In genomic region chr16:21506857-21507456, GRCh38 we compare ENCODE assay signal across 8 cellular contexts.
DNase-seq lines count a peak whose midpoint lies in the region; ATAC-seq and TF ChIP-seq lines count a peak whose summit lies in the region.
"Not testable (repeated sequence)": the region's sequence is repeated elsewhere in the genome, so short reads cannot be mapped to it uniquely, and the experiment has no call there.

No MANE protein-coding gene starts in this region.

- not testable (repeated sequence) for H4K91ac ChIP-seq in H9 (ENCODE audit: insufficient read length, low read depth, low read length)

- H3K4me3 ChIP-seq in RWPE2 (ENCODE audit: severe bottlenecking); rectal smooth muscle tissue (ENCODE audit: low read length): not testable (repeated sequence)
- peak overlapping the region in 2 of 12 donors; percentile 6 to 49 for H3K4me3 ChIP-seq in heart left ventricle

- H2BK12ac ChIP-seq in H9 (ENCODE audit: insufficient read length, low read depth, low read length): not testable (repeated sequence)

- H2BK20ac ChIP-seq in H9 (ENCODE audit: low read depth, low read length, poor library complexity, severe bottlenecking): not testable (repeated sequence)

- WGBS in H9 (ENCODE audit: extremely low coverage, insufficient read length, low lambda C conversion rate): no CpG with 5 or more reads among the region's 23 CpGs
- 71 to 78% (median 72%) methylated on average over 18 to 23 of the region's 23 CpGs for WGBS in heart left ventricle, 4 donors

- not testable (repeated sequence) for H3K4me2 ChIP-seq in H9 (ENCODE audit: insufficient read depth, insufficient read length, low read length)

- not testable (repeated sequence) for H2BK120ac ChIP-seq in H9 (ENCODE audit: low read depth, low read length, poor library complexity, severe bottlenecking)

- H4K8ac ChIP-seq in H9 (replicated peaks; ENCODE audit: insufficient read length, low read depth, low read length): not testable (repeated sequence)

- not testable (repeated sequence) for H3K4me3 Mint-ChIP-seq in H9
- H3K4me3 Mint-ChIP-seq in activated T-helper 17 cell treated with anti-CD3 and anti-CD28 coated beads, Interleukin-2, amount 50 U/mL, for 72 hours: peak overlapping the region; percentile 86

- H4K20me1 ChIP-seq in H9 (ENCODE audit: control insufficient read depth, insufficient read depth, insufficient read length): not testable (repeated sequence)

- not testable (repeated sequence) for H3K23ac ChIP-seq in H9 (ENCODE audit: insufficient read length, low read depth, low read length)

- not testable (repeated sequence) for H3K27me3 Mint-ChIP-seq in H9 (ENCODE audit: low read depth); activated T-helper 17 cell treated with anti-CD3 and anti-CD28 coated beads, Interleukin-2, amount 50 U/mL, for 72 hours

- not testable (repeated sequence) for H2AK5ac ChIP-seq in H9 (ENCODE audit: insufficient read length, low read length)

- H3K36me3 ChIP-seq in RWPE2 (ENCODE audit: low read depth): peaks cover 43% of the 10 kb centered on the region
- peaks cover 0 to 14% (median 0%) of the 10 kb centered on the region in 9 donors for H3K36me3 ChIP-seq in heart left ventricle
- not testable (repeated sequence) for H3K36me3 ChIP-seq in rectal smooth muscle tissue (ENCODE audit: control insufficient read depth, insufficient read depth, low read length)

- H3K56ac ChIP-seq in H9 (ENCODE audit: insufficient read length, low read depth, low read length): not testable (repeated sequence)

- H3K9me3 ChIP-seq in H9 (ENCODE audit: control insufficient read depth, low read depth, low read length); RWPE2 (ENCODE audit: severe bottlenecking); heart left ventricle: not testable (repeated sequence)

- H3K79me2 ChIP-seq in H9 (ENCODE audit: insufficient read depth, low read length): peaks cover 42% of the 10 kb centered on the region

- H3K4me1 Mint-ChIP-seq in H9: peaks cover 55% of the 10 kb centered on the region in 2 experiments
- H3K4me1 Mint-ChIP-seq in activated T-helper 17 cell treated with anti-CD3 and anti-CD28 coated beads, Interleukin-2, amount 50 U/mL, for 72 hours: peaks cover 55% of the 10 kb centered on the region

- H3K4ac ChIP-seq in H9 (ENCODE audit: low read depth, low read length): not testable (repeated sequence)

- not testable (repeated sequence) for H3T11ph ChIP-seq in H9 (ENCODE audit: low read length)

- peak overlapping the region in 2 of 3 experiments; percentile 44 to 82; a peak in 2 of 7 replicates for H3K27ac Mint-ChIP-seq in H9
- H3K27ac Mint-ChIP-seq in activated T-helper 17 cell treated with anti-CD3 and anti-CD28 coated beads, Interleukin-2, amount 50 U/mL, for 72 hours: peak overlapping the region; percentile 95

- DNase-seq in AML-193 (lab: John Stamatoyannopoulos, UW) (peak; percentile 76 to 77), H9 (peak; percentile 31), RWPE2 (ENCODE audit: low spot score) (peak; percentile 65), heart left ventricle (peak in 4 of 5 donors; percentile 41 to 75 (median 58))

- not testable (repeated sequence) for H3K23me2 ChIP-seq in H9 (ENCODE audit: insufficient read length, low read depth, low read length, poor library complexity, severe bottlenecking)

- H4K5ac ChIP-seq in H9 (ENCODE audit: insufficient read length, low read depth, low read length): not testable (repeated sequence)

- ATAC-seq in GM18861 (IDR thresholded peaks at IDR 0.05; ENCODE audit: unreplicated experiment) (peak; percentile 55), HG03558 (IDR thresholded peaks at IDR 0.05; ENCODE audit: extremely low read depth, unreplicated experiment) (peak; percentile 27), heart left ventricle (peak in 2 of 4 donors; percentile 0 to 1)
- ATAC-seq in RWPE2 (ENCODE audit: low read depth): not testable (repeated sequence)
- peak; percentile 58 for ATAC-seq in activated T-helper 17 cell treated with anti-CD3 and anti-CD28 coated beads, Interleukin-2, amount 50 U/mL, for 72 hours (replicated peaks)

- H3K27ac ChIP-seq in H9 (ENCODE audit: insufficient read length, low read depth, low read length); RWPE2 (ENCODE audit: poor library complexity, severe bottlenecking): not testable (repeated sequence)
- H3K27ac ChIP-seq in heart left ventricle (peak overlapping the region in 11 of 12 donors; percentile 13 to 80 (median 55)), rectal smooth muscle tissue (ENCODE audit: low read depth, low read length) (peak overlapping the region; percentile 27)

- not testable (repeated sequence) for H3K4me1 ChIP-seq in H9 (ENCODE audit: insufficient read depth, low read length)
- H3K4me1 ChIP-seq in RWPE2 (ENCODE audit: insufficient read depth, poor library complexity, severe bottlenecking) (peaks cover 15% of the 10 kb centered on the region), heart left ventricle (peaks cover 32 to 74% (median 51%) of the 10 kb centered on the region in 12 donors), rectal smooth muscle tissue (ENCODE audit: control insufficient read depth, insufficient read depth, low read length) (peaks cover 22% of the 10 kb centered on the region)

- H2AFZ ChIP-seq in H9 (ENCODE audit: low read length): not testable (repeated sequence)

- not testable (repeated sequence) for H3K9me3 Mint-ChIP-seq in H9; activated T-helper 17 cell treated with anti-CD3 and anti-CD28 coated beads, Interleukin-2, amount 50 U/mL, for 72 hours

- H3K36me3 Mint-ChIP-seq in H9 (ENCODE audit: insufficient read depth in 1 of 3, low read depth in 3 of 3): peaks cover 21 to 54% (median 52%) of the 10 kb centered on the region in 3 experiments
- H3K36me3 Mint-ChIP-seq in activated T-helper 17 cell treated with anti-CD3 and anti-CD28 coated beads, Interleukin-2, amount 50 U/mL, for 72 hours (ENCODE audit: low read depth): peaks cover 83% of the 10 kb centered on the region

- not testable (repeated sequence) for H2BK5ac ChIP-seq in H9 (ENCODE audit: insufficient read length, low read length)

- TF ChIP-seq CTCF in H9 (conservative IDR thresholded peaks at IDR 0.05); RWPE2 (IDR thresholded peaks at IDR 0.05; ENCODE audit: poor library complexity, severe bottlenecking); heart left ventricle (IDR thresholded peaks at IDR 0.05): not testable (repeated sequence)

- H3K14ac ChIP-seq in H9 (ENCODE audit: insufficient read depth, low read length): not testable (repeated sequence)

- H2BK15ac ChIP-seq in H9 (ENCODE audit: low read depth, low read length): not testable (repeated sequence)

- H3K9ac ChIP-seq in H9 (ENCODE audit: extremely low read depth, insufficient read length, low read length); rectal smooth muscle tissue (ENCODE audit: low read length): not testable (repeated sequence)

- intact Hi-C loops in heart left ventricle (cut with DNase I): not testable (repeated sequence)

- not testable (repeated sequence) for H3K27me3 ChIP-seq in H9 (ENCODE audit: insufficient read depth, low read length); RWPE2 (ENCODE audit: insufficient read depth, poor library complexity, severe bottlenecking); heart left ventricle; rectal smooth muscle tissue (ENCODE audit: control insufficient read depth, insufficient read depth, low read length)

- peaks cover 25% of the 10 kb centered on the region for H3K79me1 ChIP-seq in H9 (ENCODE audit: insufficient read depth, low read depth, low read length, poor library complexity, severe bottlenecking)

- H3K18ac ChIP-seq in H9 (ENCODE audit: insufficient read length, low read depth, low read length): not testable (repeated sequence)

- TF ChIP-seq POLR2A in heart left ventricle (IDR thresholded peaks at IDR 0.05): not testable (repeated sequence)
